19 cellular contexts compared by ENCODE assay signal in the genomic region with DNA sequence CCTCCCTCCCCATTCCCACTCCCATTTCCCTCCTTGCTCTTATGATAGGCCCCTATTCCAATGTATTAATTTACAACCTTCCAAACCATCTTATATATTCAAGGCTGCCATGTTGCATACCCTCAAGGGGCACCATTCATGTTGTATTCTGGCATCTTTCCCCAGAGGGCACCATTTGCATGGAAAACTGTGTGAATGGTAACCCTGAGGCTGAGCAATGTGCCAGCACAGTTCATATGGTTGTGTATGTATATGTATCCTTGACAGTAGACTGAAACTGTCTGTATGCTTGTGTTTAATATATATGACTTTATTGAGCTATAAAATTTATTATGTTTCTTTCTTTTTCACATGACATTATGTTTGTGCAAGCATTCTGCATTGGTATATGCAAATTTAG. TPM values are rescaled to one million over a fixed set of nuclear protein-coding genes. Genes with fewer than 3 reads are reported as not detected.
DNase-seq lines count a peak whose midpoint lies in the region; ATAC-seq and TF ChIP-seq lines count a peak whose summit lies in the region.
"Had no signal": no experiment of that assay in that cellular context is flagged by ENCODE, and none has a peak within 500 bp of the region (broad histone marks: within the 10 kb centered on the region; RNA-seq: fewer than 3 reads in every experiment).

No MANE protein-coding gene starts in this region.

- TF ChIP-seq CTCF in LNCaP clone FGC (IDR thresholded peaks at IDR 0.05; ENCODE audit: control insufficient read depth, extremely low read depth, insufficient read depth) (peak; percentile 31), SK-N-SH (IDR thresholded peaks at IDR 0.05) (peak; percentile 23; the same call in 1 of the 2 replicates), mucosa of descending colon (IDR thresholded peaks at IDR 0.05) (no peak), ascending aorta (IDR thresholded peaks at IDR 0.05) (no peak)

- no peak for TF ChIP-seq EP300 in SK-N-SH (IDR thresholded peaks at IDR 0.05; ENCODE audit: borderline replicate concordance in 1 of 2, low read depth in 1 of 2, low read length in 1 of 2)

- H3K4me2 ChIP-seq in SK-N-SH: no peak overlapping the region

- no peaks in the 10 kb centered on the region for H3F3A ChIP-seq in SK-N-SH (replicated peaks; ENCODE audit: insufficient read depth)

- H3K27me3 ChIP-seq in SK-N-SH (ENCODE audit: insufficient read depth) (peaks cover 5% of the 10 kb centered on the region; the same call in 1 of the 2 replicates), ascending aorta (no peaks in the 10 kb centered on the region)

- POLR2A ChIA-PET in SK-N-SH (lab: Yijun Ruan, JAX): no interaction called here

- no peaks in the 10 kb centered on the region for H4K20me1 ChIP-seq in SK-N-SH (ENCODE audit: insufficient read depth)

- H3K27ac ChIP-seq in SK-N-SH (ENCODE audit: low read depth in 2 of 2, low read length in 1 of 2): no peak overlapping the region
- no peak overlapping the region for H3K27ac ChIP-seq in ascending aorta
- H3K27ac ChIP-seq: gastrocnemius medialis, GM23248, upper lobe of right lung had no signal

- peak; percentile 10 for DNase-seq in NCI-H2227 (lab: John Stamatoyannopoulos, UW; ENCODE audit: unreplicated experiment)
- DNase-seq in NCI-H2227 treated with DMSO at 0.1 percent for 48 hours (lab: John Stamatoyannopoulos, UW): no peak
- DNase-seq in LNCaP clone FGC (ENCODE audit: low read depth): no peak
- no peak for DNase-seq in SK-N-SH
- peak in 1 of 3 donors; percentile 60 for DNase-seq in mucosa of descending colon
- no peak for DNase-seq in ascending aorta (ENCODE audit: low spot score in 2 of 2)
- DNase-seq: activated CD4-positive, alpha-beta T cell treated with anti-CD3 and anti-CD28 coated beads for 36 hours; activated T-cell treated with anti-CD3 and anti-CD28 coated beads, Interleukin-2, amount 50 U/mL, for 24 hours; DMS79 treated with DMSO at 0.1 percent for 48 hours; gastrocnemius medialis; GM23248; islet precursor cell; MV-4-11; upper lobe of right lung had no signal

- no peaks in the 10 kb centered on the region for H3K4me1 ChIP-seq in SK-N-SH (ENCODE audit: control insufficient read depth in 1 of 2, insufficient read depth in 2 of 2, low read depth in 1 of 2, low read length in 1 of 2)
- H3K4me1 ChIP-seq in mucosa of descending colon (ENCODE audit: low read depth): peaks cover 21% of the 10 kb centered on the region
- H3K4me1 ChIP-seq in ascending aorta: no peaks in the 10 kb centered on the region
- H3K4me1 ChIP-seq: gastrocnemius medialis, upper lobe of right lung had no signal

- no peaks in the 10 kb centered on the region for H3K9me2 ChIP-seq in SK-N-SH

- no peaks in the 10 kb centered on the region for H3K79me2 ChIP-seq in SK-N-SH (ENCODE audit: insufficient read depth)

- peak; percentile 45 for TF ChIP-seq RAD21 in SK-N-SH (IDR thresholded peaks at IDR 0.05; ENCODE audit: low read length)

- CTCF ChIA-PET in SK-N-SH (lab: Yijun Ruan, JAX): interaction anchor here (1.5 kb wide), 1 partner anchor 98 kb away, joined by 3 read pairs; no protein-coding TSS in a partner anchor

- no peak overlapping the region for H3K9ac ChIP-seq in SK-N-SH
- H3K9ac ChIP-seq: GM23248 had no signal

- no peaks in the 10 kb centered on the region for H3K36me3 ChIP-seq in SK-N-SH (replicated peaks in 1 of 2; ENCODE audit: control insufficient read depth in 1 of 2, insufficient read depth in 2 of 2, low read length in 1 of 2)
- H3K36me3 ChIP-seq in mucosa of descending colon (ENCODE audit: low read depth): no peaks in the 10 kb centered on the region
- no peaks in the 10 kb centered on the region for H3K36me3 ChIP-seq in ascending aorta
- H3K36me3 ChIP-seq: gastrocnemius medialis, upper lobe of right lung had no signal

- no peak overlapping the region for H2AFZ ChIP-seq in SK-N-SH (ENCODE audit: low read depth)
- H2AFZ ChIP-seq: GM23248 had no signal

- intact Hi-C loops in mucosa of descending colon (cut with DNase I, micrococcal nuclease) (no loop called here), ascending aorta (cut with DNase I) (no loop called here)

- H3K4me3 ChIP-seq in LNCaP clone FGC (ENCODE audit: low read depth, low read length): no peak overlapping the region
- H3K4me3 ChIP-seq in SK-N-SH (ENCODE audit: low read depth in 2 of 2, low read length in 1 of 2): no peak overlapping the region
- no peak overlapping the region for H3K4me3 ChIP-seq in mucosa of descending colon
- H3K4me3 ChIP-seq in ascending aorta: no peak overlapping the region
- H3K4me3 ChIP-seq: gastrocnemius medialis, GM23248, upper lobe of right lung had no signal

- no peaks in the 10 kb centered on the region for H3K9me3 ChIP-seq in SK-N-SH
- no peaks in the 10 kb centered on the region for H3K9me3 ChIP-seq in mucosa of descending colon
- H3K9me3 ChIP-seq in ascending aorta: no peaks in the 10 kb centered on the region
- H3K9me3 ChIP-seq: gastrocnemius medialis, upper lobe of right lung had no signal

- peak; percentile 86 for ATAC-seq in mucosa of descending colon
- ATAC-seq in HG02623 (IDR thresholded peaks at IDR 0.05; ENCODE audit: unreplicated experiment): no peak
- ATAC-seq in HG03520 (IDR thresholded peaks at IDR 0.05; ENCODE audit: unreplicated experiment): no peak
- ATAC-seq: activated CD4-positive, alpha-beta T cell treated with anti-CD3 and anti-CD28 coated beads for 36 hours; gastrocnemius medialis; upper lobe of right lung had no signal

TF ChIP-seq in SK-N-SH, 30 proteins besides CTCF, POLR2A, EP300 and RAD21:
- TF ChIP-seq NRF1 (IDR thresholded peaks at IDR 0.05; ENCODE audit: low read depth, low read length) (no peak), RFX5 (IDR thresholded peaks at IDR 0.05; ENCODE audit: low read length) (no peak)

RNA-seq across cellular contexts. Expression of a gene that starts 7.3 kb away (rescaled TPM):
- not detected in 2 replicates for polyA plus RNA-seq in SK-N-SH (2012; rRNA removed)
- polyA plus RNA-seq in SK-N-SH (2012; cell fraction: cytosol; rRNA removed): not detected in 2 replicates
- not detected in 2 replicates for polyA plus RNA-seq in SK-N-SH (2012; cell fraction: nucleus; rRNA removed)
- total RNA-seq in mucosa of descending colon (under 1 TPM; 0.57 to 0.67 (median 0.63) TPM), ascending aorta (not detected)
- total RNA-seq: activated CD4-positive, alpha-beta T cell treated with anti-CD3 and anti-CD28 coated beads for 36 hours; GM23248; OCI-LY7; T-helper 1 cell treated with Interleukin-12 subunit alpha and Interleukin-12 subunit beta and Interleukin-4 antibody, amounts not matched to agents 30 ng/mL and 1 ng/mL, for 36 hours had no signal
- polyA plus RNA-seq: AG04450, GM23248 had no signal

Comparison
In these comparisons a context has a peak if more than half of its experiments do, and no peak if none do; other contexts are left out.
1. CTCF ChIP-seq: peak in LNCaP clone FGC (single experiment) and SK-N-SH (single experiment); none in mucosa of descending colon (single experiment) and ascending aorta (0 of 3).